17 cellular contexts compared by ENCODE assay signal in genomic region chr11:113725411-113725810, GRCh38. TPM values are rescaled to one million over a fixed set of nuclear protein-coding genes. Genes with fewer than 3 reads are reported as not detected.
A peak's percentile ranks its signal among the peaks of the same experiment; 100 is the strongest.
DNase-seq lines count a peak whose midpoint lies in the region; ATAC-seq and TF ChIP-seq lines count a peak whose summit lies in the region.
"Had no signal": no experiment of that assay in that cellular context is flagged by ENCODE, and none has a peak within 500 bp of the region (broad histone marks: within the 10 kb centered on the region; RNA-seq: fewer than 3 reads in every experiment).

No MANE protein-coding gene starts in this region.

- H3K36me3 ChIP-seq in Caco-2 (ENCODE audit: control insufficient read depth, insufficient read depth, low read length) (no peaks in the 10 kb centered on the region), HCT116 (ENCODE audit: control insufficient read depth in 1 of 2, insufficient read depth in 2 of 2, low read length in 2 of 2) (no peaks in the 10 kb centered on the region), kidney epithelial cell (ENCODE audit: control insufficient read depth, insufficient read depth, low read length) (no peaks in the 10 kb centered on the region)
- H3K36me3 ChIP-seq: BLaER1, MG63, SJSA1 had no signal

- H3K79me2 ChIP-seq in HCT116 (ENCODE audit: insufficient read depth, low read length) = no peaks in the 10 kb centered on the region

- no peak overlapping the region for H3K27ac ChIP-seq in HCT116 (ENCODE audit: low read depth, low read length)
- H3K27ac ChIP-seq: BLaER1, SJSA1 had no signal

- TF ChIP-seq POLR2A in HCT116 (IDR thresholded peaks at IDR 0.05; ENCODE audit: borderline replicate concordance, extremely low read depth, insufficient read depth, insufficient read length) = no peak

- H3K4me3 ChIP-seq in Caco-2 (ENCODE audit: low read depth, low read length) = no peak overlapping the region
- no peak overlapping the region for H3K4me3 ChIP-seq in HCT116 (replicated peaks in 1 of 2; ENCODE audit: low read depth in 1 of 2, low read length in 2 of 2)
- H3K4me3 ChIP-seq in kidney epithelial cell (ENCODE audit: low read depth, low read length) = no peak overlapping the region
- H3K4me3 ChIP-seq: BLaER1, GM23338, MG63, SJSA1 had no signal

- TSS peak; percentile 85 for BruUV-seq in Caco-2 (replicated peaks; lab: Mats Ljungman, UMichigan)
- no TSS peak for BruUV-seq in HCT116 (replicated peaks; lab: Mats Ljungman, UMichigan)

- intact Hi-C loops in Caco-2 (cut with micrococcal nuclease; ENCODE audit: unreplicated experiment) = no loop called here
- intact Hi-C loops in HCT116 (cut with micrococcal nuclease) = no loop called here

- H3K4me1 Mint-ChIP-seq in Caco-2 (ENCODE audit: low read depth, unreplicated experiment) (peaks cover 67% of the 10 kb centered on the region), T-helper 17 cell (peaks cover 7% of the 10 kb centered on the region)

- H3K4me3 Mint-ChIP-seq in Caco-2 (ENCODE audit: unreplicated experiment) (peak overlapping the region; percentile 44), T-helper 17 cell (no peak overlapping the region)
- H3K4me3 Mint-ChIP-seq: CD8-positive, alpha-beta T cell; GM23338 had no signal

- no peak for ATAC-seq in HCT116
- no peak for ATAC-seq in T-helper 17 cell
- ATAC-seq in GM21619 (IDR thresholded peaks at IDR 0.05; ENCODE audit: unreplicated experiment) = no peak
- ATAC-seq: CD8-positive, alpha-beta T cell; GM23338 had no signal

- H4K20me1 ChIP-seq in HCT116 (ENCODE audit: insufficient read depth) = no peaks in the 10 kb centered on the region
- H4K20me1 ChIP-seq: BLaER1 had no signal

- H3K36me3 Mint-ChIP-seq in Caco-2 (ENCODE audit: insufficient read depth, unreplicated experiment) (no peaks in the 10 kb centered on the region), T-helper 17 cell (ENCODE audit: low read depth) (peaks cover 4% of the 10 kb centered on the region)

- H3K9me2 ChIP-seq in HCT116 (ENCODE audit: insufficient read depth) = no peaks in the 10 kb centered on the region

- DNase-seq in Caco-2 = peak in 1 of 2 experiments; percentile 20
- DNase-seq in HCT116 (ENCODE audit: low read depth, low spot score) = no peak
- no peak for DNase-seq in T-helper 17 cell
- no peak for DNase-seq in kidney epithelial cell (ENCODE audit: low read depth)
- no peak for DNase-seq in activated CD4-positive, alpha-beta T cell treated with anti-CD3 and anti-CD28 coated beads for 4 hours
- no peak for DNase-seq in occipital lobe (lab: John Stamatoyannopoulos, UW)
- DNase-seq: CD8-positive, alpha-beta T cell; GF-D8; Karpas-422; MG63; NCI-H1092; NCI-H146; NCI-H2081 had no signal

- no peak overlapping the region for H2AFZ ChIP-seq in HCT116 (ENCODE audit: low read depth, low read length, poor library complexity, severe bottlenecking)
- H2AFZ ChIP-seq: GM23338 had no signal

- no peaks in the 10 kb centered on the region for H3K27me3 ChIP-seq in Caco-2 (replicated peaks; ENCODE audit: control insufficient read depth, insufficient read depth, low read length)
- H3K27me3 ChIP-seq in HCT116 (ENCODE audit: insufficient read depth, low read length) = no peaks in the 10 kb centered on the region
- no peaks in the 10 kb centered on the region for H3K27me3 ChIP-seq in kidney epithelial cell (ENCODE audit: control insufficient read depth, insufficient read depth, low read length)
- H3K27me3 ChIP-seq: BLaER1, MG63, SJSA1 had no signal

- POLR2A ChIA-PET in Caco-2 (lab: Charles Lee) (interaction anchor here (0.6 to 1.4 kb wide), 10 partner anchors 9 to 411 kb away, joined by 3 to 18 read pairs (median 6); partner anchors contain the start of gene TTC12), HCT116 (lab: Charles Lee) (no interaction called here)

- no peak overlapping the region for H3K4me2 ChIP-seq in HCT116 (ENCODE audit: low read length)
- H3K4me2 ChIP-seq: BLaER1, GM23338 had no signal

- no peak for TF ChIP-seq RAD21 in HCT116 (IDR thresholded peaks at IDR 0.05; ENCODE audit: low read depth)

- peak; percentile 19 to 48 for TF ChIP-seq CTCF in Caco-2 (IDR thresholded peaks at IDR 0.05; ENCODE audit: insufficient read depth in 1 of 2, low read depth in 1 of 2, low read length in 1 of 2, severe bottlenecking in 1 of 2, unreplicated experiment in 1 of 2)
- 0 out of 6 replicates have a peak, but pooled peaks of 2 of the 3 experiments have one; percentile 9 to 17 for TF ChIP-seq CTCF in HCT116 (IDR thresholded peaks at IDR 0.05 in 2 of 3, conservative IDR thresholded peaks at IDR 0.05 in 1 of 3; ENCODE audit: borderline replicate concordance in 1 of 3, insufficient read depth in 1 of 3, low read depth in 2 of 3, low read length in 2 of 3)
- TF ChIP-seq CTCF in kidney epithelial cell (IDR thresholded peaks at IDR 0.05; ENCODE audit: insufficient read depth, low read length, poor library complexity, severe bottlenecking) = peak; percentile 13

- H3K9me3 Mint-ChIP-seq in Caco-2 (ENCODE audit: unreplicated experiment) = peaks cover 20% of the 10 kb centered on the region
- H3K9me3 Mint-ChIP-seq: CD8-positive, alpha-beta T cell; GM23338 had no signal

- H3K9me3 ChIP-seq in Caco-2 (no peaks in the 10 kb centered on the region), HCT116 (ENCODE audit: control insufficient read depth in 1 of 2, insufficient read depth in 1 of 2, low read depth in 1 of 2, low read length in 2 of 2) (no peaks in the 10 kb centered on the region), T-helper 17 cell (ENCODE audit: control insufficient read depth, low read length, poor library complexity, severe bottlenecking) (no peaks in the 10 kb centered on the region)
- H3K9me3 ChIP-seq: MG63, SJSA1 had no signal

- H3K27me3 Mint-ChIP-seq in Caco-2 (ENCODE audit: insufficient read depth, unreplicated experiment) = no peaks in the 10 kb centered on the region
- no peaks in the 10 kb centered on the region for H3K27me3 Mint-ChIP-seq in T-helper 17 cell

- CTCF ChIA-PET in Caco-2 (lab: Charles Lee) = interaction anchor here (0.6 to 1.8 kb wide), 28 partner anchors 44 to 1096 kb away, joined by 3 to 18 read pairs (median 5); partner anchors contain the start of genes DRD2, TTC12 and ZW10
- CTCF ChIA-PET in HCT116 (lab: Charles Lee) = interaction anchor here (0.8 kb wide), 1 partner anchor 419 kb away, joined by 3 read pairs; no protein-coding TSS in a partner anchor

- H3K9ac ChIP-seq in HCT116 (ENCODE audit: low read length) = no peak overlapping the region
- H3K9ac ChIP-seq: BLaER1 had no signal

- H3K4me1 ChIP-seq in Caco-2 = peaks cover 79% of the 10 kb centered on the region
- no peaks in the 10 kb centered on the region for H3K4me1 ChIP-seq in HCT116 (ENCODE audit: control insufficient read depth in 1 of 2, insufficient read depth in 2 of 2, low read length in 2 of 2)
- H3K4me1 ChIP-seq: BLaER1 had no signal

- RAD21 ChIA-PET in HCT116 (lab: Charles Lee; ENCODE audit: low non-redundant PET in 1 of 2, low total read pairs in 2 of 2, uncharacterized antibody in 2 of 2, unreplicated experiment in 2 of 2) = no interaction called here

- H3K27ac Mint-ChIP-seq in Caco-2 (ENCODE audit: unreplicated experiment) (peak overlapping the region; percentile 79), T-helper 17 cell (peak overlapping the region; percentile 57)
- H3K27ac Mint-ChIP-seq: CD8-positive, alpha-beta T cell had no signal

TF ChIP-seq in HCT116, 20 proteins besides CTCF, POLR2A, EP300 and RAD21 (continues in another document):
- no peak for TF ChIP-seq EGR1 (IDR thresholded peaks at IDR 0.05; ENCODE audit: low read depth)
- no peak for TF ChIP-seq CBX3 (IDR thresholded peaks at IDR 0.05; ENCODE audit: low read depth)
- no peak for TF ChIP-seq EZH2phosphoT487 (IDR thresholded peaks at IDR 0.05; ENCODE audit: borderline replicate concordance)
- no peak for TF ChIP-seq SRF (IDR thresholded peaks at IDR 0.05; ENCODE audit: low read depth)
- no peak for TF ChIP-seq ZNF274 (IDR thresholded peaks at IDR 0.05; ENCODE audit: low read depth, low read length)
- TF ChIP-seq ZFX (IDR thresholded peaks at IDR 0.05) = no peak
- no peak for TF ChIP-seq SP1 (IDR thresholded peaks at IDR 0.05; ENCODE audit: low read depth)
- no peak for TF ChIP-seq ELF1 (IDR thresholded peaks at IDR 0.05; ENCODE audit: borderline replicate concordance, low read depth)
- no peak for TF ChIP-seq YY1 (IDR thresholded peaks at IDR 0.05; ENCODE audit: extremely low read depth, insufficient replicate concordance, low read depth, low read length)
- TF ChIP-seq EZH2 (IDR thresholded peaks at IDR 0.05) = no peak
- TF ChIP-seq JUND (IDR thresholded peaks at IDR 0.05) = no peak
- no peak for TF ChIP-seq ATF3 (IDR thresholded peaks at IDR 0.05)
- TF ChIP-seq FOSL1 (IDR thresholded peaks at IDR 0.05; ENCODE audit: low read depth) = no peak
- TF ChIP-seq CEBPB (IDR thresholded peaks at IDR 0.05; ENCODE audit: low read depth) = no peak

RNA-seq across cellular contexts. Expression of gene TMPRSS5, which starts 19.3 kb away (rescaled TPM):
- total RNA-seq in Caco-2 (2022) (2.4 and 2.7 TPM in 2 replicates), HCT116 (2021; ENCODE audit: unreplicated experiment) (0.71 TPM), T-helper 17 cell (1 to 10 TPM; 1.5 to 1.9 TPM), kidney epithelial cell (0.07 TPM in 1 of 2 replicates, not detected in the other), occipital lobe (3.0 TPM)
- 0.17 and 0.25 TPM in 2 replicates for polyA plus RNA-seq in HCT116 (2012)
- total RNA-seq: GM23338 had no signal
- polyA plus RNA-seq: GM23338 had no signal

RNA-seq across cellular contexts. Expression of gene ZW10, which starts 48.1 kb away (rescaled TPM):
- total RNA-seq in Caco-2 (2022) = 43.1 and 44.0 TPM in 2 replicates
- 21.0 TPM for total RNA-seq in HCT116 (2021; ENCODE audit: unreplicated experiment)
- 6.4 and 9.3 TPM in 2 replicates for polyA plus RNA-seq in HCT116 (2012)
- total RNA-seq in T-helper 17 cell = 1 to 10 TPM; 4.4 to 5.7 TPM
- 19.0 and 25.2 TPM in 2 replicates for total RNA-seq in kidney epithelial cell
- 14.0 TPM for total RNA-seq in occipital lobe

RNA-seq across cellular contexts. Expression of gene CLDN25, which starts 54.2 kb away (rescaled TPM):
- total RNA-seq in Caco-2 (2022) (not detected in 2 replicates), HCT116 (2021; ENCODE audit: unreplicated experiment) (not detected), T-helper 17 cell (not detected), kidney epithelial cell (not detected in 2 replicates), occipital lobe (not detected)
- polyA plus RNA-seq in HCT116 (2012) = not detected in 2 replicates
- total RNA-seq: CD8-positive, alpha-beta T cell; GM23338; SJSA1 had no signal
- polyA plus RNA-seq: GM23338 had no signal
